In genomic region chr22:23418159-23418788, GRCh38 we compare ENCODE assay signal across 1 cellular context.
TF ChIP-seq lines count a peak whose summit lies in the region.

No MANE protein-coding gene starts in this region.

TF ChIP-seq in SK-N-SH treated with all-trans-retinoic acid at 6 μM for 48 hours, 23 proteins besides CTCF, POLR2A, EP300 and RAD21 (continued from another document):
- TF ChIP-seq PATZ1 (CRISPR knock-in tag; IDR thresholded peaks at IDR 0.05; ENCODE audit: borderline replicate concordance) = no peak
- TF ChIP-seq ZNF565 (CRISPR knock-in tag; conservative IDR thresholded peaks at IDR 0.05; ENCODE audit: low read depth) = no peak
- no peak for TF ChIP-seq TSHZ2 (CRISPR knock-in tag; IDR thresholded peaks at IDR 0.05)
- TF ChIP-seq ZNF70 (CRISPR knock-in tag; IDR thresholded peaks at IDR 0.05) = no peak
- no peak for TF ChIP-seq ARNTL (CRISPR knock-in tag; IDR thresholded peaks at IDR 0.05; ENCODE audit: borderline replicate concordance, low read depth)
- TF ChIP-seq ZFP30 (CRISPR knock-in tag; IDR thresholded peaks at IDR 0.05) = no peak
- no peak for TF ChIP-seq ZC3H10 (CRISPR knock-in tag; IDR thresholded peaks at IDR 0.05)
- TF ChIP-seq OSR1 (CRISPR knock-in tag; IDR thresholded peaks at IDR 0.05) = no peak
- TF ChIP-seq, protein P1, sequence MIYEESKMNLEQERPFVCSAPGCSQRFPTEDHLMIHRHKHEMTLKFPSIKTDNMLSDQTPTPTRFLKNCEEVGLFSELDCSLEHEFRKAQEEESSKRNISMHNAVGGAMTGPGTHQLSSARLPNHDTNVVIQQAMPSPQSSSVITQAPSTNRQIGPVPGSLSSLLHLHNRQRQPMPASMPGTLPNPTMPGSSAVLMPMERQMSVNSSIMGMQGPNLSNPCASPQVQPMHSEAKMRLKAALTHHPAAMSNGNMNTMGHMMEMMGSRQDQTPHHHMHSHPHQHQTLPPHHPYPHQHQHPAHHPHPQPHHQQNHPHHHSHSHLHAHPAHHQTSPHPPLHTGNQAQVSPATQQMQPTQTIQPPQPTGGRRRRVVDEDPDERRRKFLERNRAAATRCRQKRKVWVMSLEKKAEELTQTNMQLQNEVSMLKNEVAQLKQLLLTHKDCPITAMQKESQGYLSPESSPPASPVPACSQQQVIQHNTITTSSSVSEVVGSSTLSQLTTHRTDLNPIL (CRISPR knock-in tag; IDR thresholded peaks at IDR 0.05; ENCODE audit: low read depth) = no peak
- no peak for TF ChIP-seq ZFP3 (CRISPR knock-in tag; IDR thresholded peaks at IDR 0.05)
- TF ChIP-seq, protein P2, sequence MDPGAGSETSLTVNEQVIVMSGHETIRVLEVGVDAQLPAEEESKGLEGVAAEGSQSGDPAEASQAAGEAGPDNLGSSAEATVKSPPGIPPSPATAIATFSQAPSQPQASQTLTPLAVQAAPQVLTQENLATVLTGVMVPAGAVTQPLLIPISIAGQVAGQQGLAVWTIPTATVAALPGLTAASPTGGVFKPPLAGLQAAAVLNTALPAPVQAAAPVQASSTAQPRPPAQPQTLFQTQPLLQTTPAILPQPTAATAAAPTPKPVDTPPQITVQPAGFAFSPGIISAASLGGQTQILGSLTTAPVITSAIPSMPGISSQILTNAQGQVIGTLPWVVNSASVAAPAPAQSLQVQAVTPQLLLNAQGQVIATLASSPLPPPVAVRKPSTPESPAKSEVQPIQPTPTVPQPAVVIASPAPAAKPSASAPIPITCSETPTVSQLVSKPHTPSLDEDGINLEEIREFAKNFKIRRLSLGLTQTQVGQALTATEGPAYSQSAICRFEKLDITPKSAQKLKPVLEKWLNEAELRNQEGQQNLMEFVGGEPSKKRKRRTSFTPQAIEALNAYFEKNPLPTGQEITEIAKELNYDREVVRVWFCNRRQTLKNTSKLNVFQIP (CRISPR knock-in tag; IDR thresholded peaks at IDR 0.05; ENCODE audit: borderline replicate concordance, low read depth) = no peak
